Comparison of ENCODE assay signal across 18 cellular contexts in genomic region chr2:133439281-133439920, GRCh38.
DNase-seq lines count a peak whose midpoint lies in the region; FAIRE-seq and TF ChIP-seq lines count a peak whose summit lies in the region.
"Had no signal": no experiment of that assay in that cellular context is flagged by ENCODE, and none has a peak within 500 bp of the region (broad histone marks: within the 10 kb centered on the region; RNA-seq: fewer than 3 reads in every experiment).

No MANE protein-coding gene starts in this region.

- no peak for FAIRE-seq in bronchial epithelial cell (lab: Jason Lieb, UNC)
- FAIRE-seq: A549, G401.6, H54 had no signal

- H3K4me3 ChIP-seq in bronchial epithelial cell (ENCODE audit: low read depth, low read length) = no peak overlapping the region
- H3K4me3 ChIP-seq in vagina = no peak overlapping the region
- no peak overlapping the region for H3K4me3 ChIP-seq in tibial artery
- H3K4me3 ChIP-seq: A549, BLaER1 had no signal

- no peaks in the 10 kb centered on the region for H3K4me1 ChIP-seq in vagina
- no peaks in the 10 kb centered on the region for H3K4me1 ChIP-seq in tibial artery
- H3K4me1 ChIP-seq: BLaER1 had no signal

- no peak for TF ChIP-seq POLR2A in vagina (IDR thresholded peaks at IDR 0.05)

- H3K36me3 ChIP-seq in bronchial epithelial cell (ENCODE audit: control insufficient read depth, insufficient read depth, low read length) (no peaks in the 10 kb centered on the region), vagina (no peaks in the 10 kb centered on the region), tibial artery (no peaks in the 10 kb centered on the region)
- H3K36me3 ChIP-seq: BLaER1 had no signal

- no peaks in the 10 kb centered on the region for H3K27me3 ChIP-seq in bronchial epithelial cell (ENCODE audit: control insufficient read depth, insufficient read depth, low read length)
- no peaks in the 10 kb centered on the region for H3K27me3 ChIP-seq in vagina
- H3K27me3 ChIP-seq in tibial artery = no peaks in the 10 kb centered on the region
- H3K27me3 ChIP-seq: BLaER1 had no signal

- DNase-seq in DMS153 (lab: John Stamatoyannopoulos, UW) = peak; percentile 67
- peak; percentile 15 for DNase-seq in NCI-H1092 (lab: John Stamatoyannopoulos, UW)
- peak; percentile 81 for DNase-seq in NCI-H748 (lab: John Stamatoyannopoulos, UW; ENCODE audit: unreplicated experiment)
- DNase-seq in bronchial epithelial cell (ENCODE audit: low read depth) = peak; percentile 72
- no peak for DNase-seq in vagina (ENCODE audit: extremely low spot score in 2 of 2)
- no peak for DNase-seq in tibial artery
- DNase-seq in activated CD4-positive, alpha-beta T cell treated with anti-CD3 and anti-CD28 coated beads for 1 hour = no peak
- DNase-seq: CD8-positive, alpha-beta T cell; HFFc6; MV-4-11; NCI-H1436; NCI-H524 treated with DMSO at 0.1 percent for 48 hours; SIG-M5 had no signal

- H3K27ac ChIP-seq in vagina = no peak overlapping the region
- H3K27ac ChIP-seq in tibial artery = no peak overlapping the region
- H3K27ac ChIP-seq: BLaER1, KMS-11 had no signal

- intact Hi-C loops in vagina (cut with DNase I) (no loop called here), tibial artery (cut with DNase I; ENCODE audit: low total_unique reads) (no loop called here)

- TF ChIP-seq CTCF in bronchial epithelial cell (IDR thresholded peaks at IDR 0.05; ENCODE audit: insufficient read depth, low read length, severe bottlenecking) (no peak), vagina (IDR thresholded peaks at IDR 0.05) (no peak), tibial artery (IDR thresholded peaks at IDR 0.05) (no peak)

- H3K9me3 ChIP-seq in vagina (no peaks in the 10 kb centered on the region), tibial artery (no peaks in the 10 kb centered on the region)
- H3K9me3 ChIP-seq: A549, BLaER1 had no signal

Comparison
In these comparisons a context has a peak if more than half of its experiments do, and no peak if none do; other contexts are left out.
1. DNase-seq: peak in DMS153 (single experiment), NCI-H1092 (single experiment), NCI-H748 (single experiment) and bronchial epithelial cell (single experiment); none in vagina (0 of 2), tibial artery (0 of 2) and activated CD4-positive, alpha-beta T cell treated with anti-CD3 and anti-CD28 coated beads for 1 hour (single experiment).